ENCODE assay signal across 1 cellular context in the genomic region with DNA sequence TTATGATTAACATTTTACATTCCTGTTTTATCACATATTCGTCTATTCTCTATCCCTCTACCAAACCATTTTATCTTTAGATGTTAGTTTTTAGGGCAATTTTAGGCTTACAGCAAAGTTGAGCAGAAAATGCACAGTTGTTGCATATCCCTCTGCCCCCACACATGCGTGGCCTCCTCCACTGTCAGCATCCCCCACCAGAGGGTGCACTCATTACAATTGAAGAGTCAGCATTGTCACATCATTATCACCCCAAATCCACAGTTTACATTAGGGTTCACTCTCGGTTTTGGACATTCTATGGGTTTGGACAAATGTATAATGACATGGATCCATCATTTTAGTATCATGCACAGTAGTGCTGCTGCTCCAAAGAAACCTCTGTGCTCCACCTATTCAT.
TF ChIP-seq lines count a peak whose summit lies in the region.

No MANE protein-coding gene starts in this region.

TF ChIP-seq in GM23338, 12 proteins besides CTCF, POLR2A, EP300 and RAD21 (continued from another document):
- TF ChIP-seq, protein P1, sequence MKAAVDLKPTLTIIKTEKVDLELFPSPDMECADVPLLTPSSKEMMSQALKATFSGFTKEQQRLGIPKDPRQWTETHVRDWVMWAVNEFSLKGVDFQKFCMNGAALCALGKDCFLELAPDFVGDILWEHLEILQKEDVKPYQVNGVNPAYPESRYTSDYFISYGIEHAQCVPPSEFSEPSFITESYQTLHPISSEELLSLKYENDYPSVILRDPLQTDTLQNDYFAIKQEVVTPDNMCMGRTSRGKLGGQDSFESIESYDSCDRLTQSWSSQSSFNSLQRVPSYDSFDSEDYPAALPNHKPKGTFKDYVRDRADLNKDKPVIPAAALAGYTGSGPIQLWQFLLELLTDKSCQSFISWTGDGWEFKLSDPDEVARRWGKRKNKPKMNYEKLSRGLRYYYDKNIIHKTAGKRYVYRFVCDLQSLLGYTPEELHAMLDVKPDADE (IDR thresholded peaks at IDR 0.05) = no peak
- no peak for TF ChIP-seq CREB1 (CRISPR knock-in tag; IDR thresholded peaks at IDR 0.05; ENCODE audit: low read depth)
- no peak for TF ChIP-seq ZNF331 (CRISPR knock-in tag; IDR thresholded peaks at IDR 0.05; ENCODE audit: low read depth)
- no peak for TF ChIP-seq POLR2AphosphoS5 (IDR thresholded peaks at IDR 0.05; ENCODE audit: low read depth)
- TF ChIP-seq NANOG (IDR thresholded peaks at IDR 0.05; ENCODE audit: borderline replicate concordance) = no peak
- no peak for TF ChIP-seq EZH2 (IDR thresholded peaks at IDR 0.05; ENCODE audit: low read depth, unreplicated experiment)
- no peak for TF ChIP-seq STAT1 (IDR thresholded peaks at IDR 0.05; ENCODE audit: unreplicated experiment)
- no peak for TF ChIP-seq EZH2phosphoT487 (IDR thresholded peaks at IDR 0.05; ENCODE audit: unreplicated experiment)
- TF ChIP-seq, protein P2, sequence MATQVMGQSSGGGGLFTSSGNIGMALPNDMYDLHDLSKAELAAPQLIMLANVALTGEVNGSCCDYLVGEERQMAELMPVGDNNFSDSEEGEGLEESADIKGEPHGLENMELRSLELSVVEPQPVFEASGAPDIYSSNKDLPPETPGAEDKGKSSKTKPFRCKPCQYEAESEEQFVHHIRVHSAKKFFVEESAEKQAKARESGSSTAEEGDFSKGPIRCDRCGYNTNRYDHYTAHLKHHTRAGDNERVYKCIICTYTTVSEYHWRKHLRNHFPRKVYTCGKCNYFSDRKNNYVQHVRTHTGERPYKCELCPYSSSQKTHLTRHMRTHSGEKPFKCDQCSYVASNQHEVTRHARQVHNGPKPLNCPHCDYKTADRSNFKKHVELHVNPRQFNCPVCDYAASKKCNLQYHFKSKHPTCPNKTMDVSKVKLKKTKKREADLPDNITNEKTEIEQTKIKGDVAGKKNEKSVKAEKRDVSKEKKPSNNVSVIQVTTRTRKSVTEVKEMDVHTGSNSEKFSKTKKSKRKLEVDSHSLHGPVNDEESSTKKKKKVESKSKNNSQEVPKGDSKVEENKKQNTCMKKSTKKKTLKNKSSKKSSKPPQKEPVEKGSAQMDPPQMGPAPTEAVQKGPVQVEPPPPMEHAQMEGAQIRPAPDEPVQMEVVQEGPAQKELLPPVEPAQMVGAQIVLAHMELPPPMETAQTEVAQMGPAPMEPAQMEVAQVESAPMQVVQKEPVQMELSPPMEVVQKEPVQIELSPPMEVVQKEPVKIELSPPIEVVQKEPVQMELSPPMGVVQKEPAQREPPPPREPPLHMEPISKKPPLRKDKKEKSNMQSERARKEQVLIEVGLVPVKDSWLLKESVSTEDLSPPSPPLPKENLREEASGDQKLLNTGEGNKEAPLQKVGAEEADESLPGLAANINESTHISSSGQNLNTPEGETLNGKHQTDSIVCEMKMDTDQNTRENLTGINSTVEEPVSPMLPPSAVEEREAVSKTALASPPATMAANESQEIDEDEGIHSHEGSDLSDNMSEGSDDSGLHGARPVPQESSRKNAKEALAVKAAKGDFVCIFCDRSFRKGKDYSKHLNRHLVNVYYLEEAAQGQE (IDR thresholded peaks at IDR 0.05; ENCODE audit: unreplicated experiment) = no peak
